8 cellular contexts compared by ENCODE assay signal in genomic region chr3:133506215-133506901, GRCh38.
A peak's percentile ranks its signal among the peaks of the same experiment; 100 is the strongest.
DNase-seq lines count a peak whose midpoint lies in the region; ATAC-seq and TF ChIP-seq lines count a peak whose summit lies in the region.

No MANE protein-coding gene starts in this region.

- peak overlapping the region; percentile 70 for H3K4me3 Mint-ChIP-seq in T-helper 2 cell treated with Interferon-gamma antibody and Interleukin-4, amounts not matched to agents 5 μg/mL and 100 μg/mL, for 36 hours

- WGBS in neuronal stem cell (ENCODE audit: extremely low coverage in 2 of 2, insufficient read length in 2 of 2, insufficient replicate concordance in 1 of 2), 2 donors: no CpG with 5 or more reads among the region's 9 CpGs

- H3K9me3 Mint-ChIP-seq in T-helper 2 cell treated with Interferon-gamma antibody and Interleukin-4, amounts not matched to agents 5 μg/mL and 100 μg/mL, for 36 hours: no peaks in the 10 kb centered on the region

- no peak overlapping the region for H3K18ac ChIP-seq in neuronal stem cell (ENCODE audit: low read length)

- no peak overlapping the region for H4K8ac ChIP-seq in neuronal stem cell (ENCODE audit: low read depth, low read length)

- POLR2A ChIA-PET in A673 (lab: Charles Lee; ENCODE audit: low non-redundant PET): no interaction called here

- no peak overlapping the region for H2AFZ ChIP-seq in neuronal stem cell (ENCODE audit: low read length)

- no peak overlapping the region for H2BK12ac ChIP-seq in neuronal stem cell (ENCODE audit: low read length)

- no peak overlapping the region for H3K4me3 ChIP-seq in A673 (ENCODE audit: low read depth, low read length, poor library complexity, severe bottlenecking)
- no peak overlapping the region for H3K4me3 ChIP-seq in neuronal stem cell (ENCODE audit: low read length in 2 of 2)

- H3K27ac ChIP-seq in A673 (ENCODE audit: low read depth, low read length, poor library complexity, severe bottlenecking): no peak overlapping the region
- H3K27ac ChIP-seq in neuronal stem cell (replicated peaks; ENCODE audit: low read length): no peak overlapping the region

- H3K27me3 ChIP-seq in A673 (replicated peaks; ENCODE audit: insufficient read depth, low read depth, low read length, poor library complexity): no peaks in the 10 kb centered on the region
- peaks cover 0 to 5% (median 0%) of the 10 kb centered on the region in 3 experiments for H3K27me3 ChIP-seq in neuronal stem cell (ENCODE audit: control insufficient read depth in 3 of 3, insufficient read depth in 3 of 3, low read depth in 1 of 3, low read length in 3 of 3)

- no TSS peak for BruUV-seq in A673 (replicated peaks; lab: Mats Ljungman, UMichigan)

- H2BK15ac ChIP-seq in neuronal stem cell (ENCODE audit: low read length): no peak overlapping the region

- no peaks in the 10 kb centered on the region for H3K9me3 ChIP-seq in A673 (ENCODE audit: low read depth, low read length, poor library complexity, severe bottlenecking)
- H3K9me3 ChIP-seq in neuronal stem cell (replicated peaks in 1 of 2; ENCODE audit: control insufficient read depth in 2 of 2, insufficient read depth in 1 of 2, low read depth in 1 of 2, low read length in 2 of 2): no peaks in the 10 kb centered on the region

- no peak overlapping the region for H4K91ac ChIP-seq in neuronal stem cell (ENCODE audit: low read depth, low read length, poor library complexity)

- TF ChIP-seq CTCF in A673 (conservative IDR thresholded peaks at IDR 0.05; ENCODE audit: low read depth, low read length): no peak

- no peak overlapping the region for H3K4ac ChIP-seq in neuronal stem cell (ENCODE audit: low read length)

- H3K36me3 ChIP-seq in A673 (ENCODE audit: insufficient read depth, low read length, poor library complexity, severe bottlenecking): no peaks in the 10 kb centered on the region
- no peaks in the 10 kb centered on the region for H3K36me3 ChIP-seq in neuronal stem cell (replicated peaks in 1 of 2; ENCODE audit: control insufficient read depth in 2 of 2, insufficient read depth in 2 of 2, low read length in 2 of 2)

- peaks cover 21% of the 10 kb centered on the region for H3K4me1 Mint-ChIP-seq in T-helper 2 cell treated with Interferon-gamma antibody and Interleukin-4, amounts not matched to agents 5 μg/mL and 100 μg/mL, for 36 hours (ENCODE audit: low read depth)

- no peak overlapping the region for H2BK5ac ChIP-seq in neuronal stem cell (ENCODE audit: low read length)

- H3K14ac ChIP-seq in neuronal stem cell (ENCODE audit: low read length): no peak overlapping the region

- H3K36me3 Mint-ChIP-seq in T-helper 2 cell treated with Interferon-gamma antibody and Interleukin-4, amounts not matched to agents 5 μg/mL and 100 μg/mL, for 36 hours (ENCODE audit: low read depth): peaks cover 1% of the 10 kb centered on the region

- intact Hi-C loops in A673 (cut with micrococcal nuclease; ENCODE audit: unreplicated experiment): no loop called here

- peak overlapping the region; percentile 92 for H3K27ac Mint-ChIP-seq in T-helper 2 cell treated with Interferon-gamma antibody and Interleukin-4, amounts not matched to agents 5 μg/mL and 100 μg/mL, for 36 hours

- H3K4me1 ChIP-seq in A673 (ENCODE audit: insufficient read depth, low read length, poor library complexity, severe bottlenecking) (no peaks in the 10 kb centered on the region), neuronal stem cell (ENCODE audit: control insufficient read depth in 2 of 2, insufficient read depth in 1 of 2, low read depth in 1 of 2, low read length in 2 of 2) (no peaks in the 10 kb centered on the region)

- H2AK5ac ChIP-seq in neuronal stem cell (ENCODE audit: low read depth, low read length): no peak overlapping the region

- peak; percentile 97 for ATAC-seq in HG02943 (IDR thresholded peaks at IDR 0.05; ENCODE audit: low read depth, unreplicated experiment)

- H3K9ac ChIP-seq in neuronal stem cell (ENCODE audit: low read depth, low read length, poor library complexity): no peak overlapping the region

- no peak overlapping the region for H3K4me2 ChIP-seq in neuronal stem cell (ENCODE audit: insufficient read depth, low read length, poor library complexity, severe bottlenecking)

- no peak overlapping the region for H2BK120ac ChIP-seq in neuronal stem cell (ENCODE audit: low read depth, low read length)

- CTCF ChIA-PET in A673 (lab: Charles Lee): no interaction called here

- DNase-seq in activated CD4-positive, alpha-beta T cell treated with anti-CD3 and anti-CD28 coated beads for 4 hours: peak; percentile 27 to 38
- no peak for DNase-seq in activated CD4-positive, alpha-beta T cell treated with anti-CD3 and anti-CD28 coated beads, Interleukin-2, amount 50 U/mL, for 4 hours
- peak; percentile 22 for DNase-seq in T-helper 2 cell treated with Interferon-gamma antibody and Interleukin-4, amounts not matched to agents 5 μg/mL and 100 μg/mL, for 36 hours (ENCODE audit: low spot score)
- peak; percentile 24 for DNase-seq in left kidney (ENCODE audit: low read depth, low spot score)
- no peak for DNase-seq in dedifferentiated amniotic fluid mesenchymal stem cell (ENCODE audit: extremely low spot score)
- DNase-seq in A673 (ENCODE audit: low spot score): no peak
- no peak for DNase-seq in neuronal stem cell (ENCODE audit: low spot score)

- no peak overlapping the region for H3K23ac ChIP-seq in neuronal stem cell (ENCODE audit: low read depth, low read length, poor library complexity)

- H3K79me1 ChIP-seq in neuronal stem cell (ENCODE audit: low read depth, low read length): no peaks in the 10 kb centered on the region

- H3K27me3 Mint-ChIP-seq in T-helper 2 cell treated with Interferon-gamma antibody and Interleukin-4, amounts not matched to agents 5 μg/mL and 100 μg/mL, for 36 hours (ENCODE audit: low read depth): no peaks in the 10 kb centered on the region

Comparison
In these comparisons a context has a peak if more than half of its experiments do, and no peak if none do; other contexts are left out.
1. DNase-seq: peak in activated CD4-positive, alpha-beta T cell treated with anti-CD3 and anti-CD28 coated beads for 4 hours (2 of 2), T-helper 2 cell treated with Interferon-gamma antibody and Interleukin-4, amounts not matched to agents 5 μg/mL and 100 μg/mL, for 36 hours (single experiment) and left kidney (single experiment); none in activated CD4-positive, alpha-beta T cell treated with anti-CD3 and anti-CD28 coated beads, Interleukin-2, amount 50 U/mL, for 4 hours (0 of 2), dedifferentiated amniotic fluid mesenchymal stem cell (single experiment), A673 (single experiment) and neuronal stem cell (single experiment).